Comparison of ENCODE assay signal across 8 cellular contexts in the genomic region with DNA sequence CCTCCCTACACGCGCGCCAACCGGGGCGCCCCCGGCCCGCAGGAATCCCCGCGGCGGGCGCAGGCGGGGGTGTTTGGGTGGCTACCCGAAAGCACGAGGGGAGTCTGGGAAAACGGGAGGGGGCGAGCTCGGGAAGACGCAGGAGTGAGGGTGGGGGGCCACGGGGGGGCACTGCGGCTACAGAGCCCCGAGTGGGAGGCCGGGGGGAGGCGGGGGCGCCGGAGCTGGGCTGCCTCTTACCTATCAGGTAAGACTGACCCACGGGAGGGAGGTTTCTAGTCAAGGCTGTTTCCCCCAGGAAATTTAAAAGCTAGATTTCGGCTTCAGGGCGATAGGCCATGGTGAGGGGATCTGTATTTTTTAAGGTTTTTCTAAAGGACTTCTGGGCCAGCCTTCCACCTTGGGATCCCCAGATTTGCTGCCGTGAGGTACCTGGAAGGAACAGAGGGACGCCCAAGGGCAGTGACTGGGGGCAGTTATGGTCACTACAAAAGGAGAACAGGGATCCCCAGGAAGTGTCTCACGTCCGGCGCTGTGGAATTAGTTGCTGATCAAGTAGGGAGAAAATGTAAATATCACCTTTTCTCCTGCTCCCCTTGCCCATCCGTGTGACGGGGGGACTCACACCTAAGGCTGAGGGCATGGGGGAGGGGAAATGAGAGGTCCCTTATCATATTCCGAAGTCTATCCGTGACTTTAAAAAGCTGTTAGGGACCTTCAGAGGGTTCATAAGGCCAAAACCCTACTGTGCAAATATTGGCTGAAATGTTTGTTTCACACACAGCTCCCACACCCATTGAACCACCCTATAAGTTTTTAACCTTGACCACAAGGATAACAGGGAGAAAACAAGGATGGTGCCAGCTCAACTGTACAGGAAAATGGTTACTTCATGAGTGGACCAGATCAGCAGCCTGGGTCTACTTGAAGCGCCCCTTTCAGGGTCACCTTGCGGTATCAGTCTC. TPM values are rescaled to one million over a fixed set of nuclear protein-coding genes. Genes with fewer than 3 reads are reported as not detected.
DNase-seq lines count a peak whose midpoint lies in the region; ATAC-seq and TF ChIP-seq lines count a peak whose summit lies in the region.

No MANE protein-coding gene starts in this region.

- POLR2A ChIA-PET in HEK293 (lab: Yijun Ruan, JAX) = interaction anchor here (1.2 to 2.0 kb wide), 3 partner anchors 113 to 685 kb away, joined by 3 to 4 read pairs (median 3); no protein-coding TSS in a partner anchor

- H3K9me3 ChIP-seq in HEK293 (ENCODE audit: control insufficient read depth, insufficient read depth, low read depth, low read length) (no peaks in the 10 kb centered on the region), cardiac muscle cell (ENCODE audit: low read depth) (no peaks in the 10 kb centered on the region)

- ATAC-seq in GM21528 (IDR thresholded peaks at IDR 0.05; ENCODE audit: low FRiP score, unreplicated experiment) (no peak), GM21515 (IDR thresholded peaks at IDR 0.05; ENCODE audit: unreplicated experiment) (no peak)

- H3K4me1 ChIP-seq in HEK293 (ENCODE audit: control insufficient read depth, insufficient read depth, low read length) (peaks cover 1% of the 10 kb centered on the region; the same call in 1 of the 2 replicates), cardiac muscle cell (ENCODE audit: low read depth) (peaks cover 10% of the 10 kb centered on the region)

- TF ChIP-seq CTCF in AG09309 (IDR thresholded peaks at IDR 0.05; ENCODE audit: control insufficient read depth, insufficient read depth, low read depth, low read length, missing control alignments) = no peak
- TF ChIP-seq CTCF in HEK293 (tag by site-specific recombination; IDR thresholded peaks at IDR 0.05) = no peak
- TF ChIP-seq CTCF in cardiac muscle cell (IDR thresholded peaks at IDR 0.05; ENCODE audit: low read depth, low read length) = no peak

- CTCF ChIA-PET in HEK293 (lab: Yijun Ruan, JAX) = interaction anchor here (0.6 to 1.8 kb wide), 16 partner anchors 19 to 1131 kb away, joined by 3 to 9 read pairs (median 4); no protein-coding TSS in a partner anchor

- DNase-seq in AG09309 (ENCODE audit: low read depth) = no peak
- DNase-seq in activated T-cell treated with anti-CD3 and anti-CD28 coated beads, Interleukin-2, amount 50 U/mL, for 48 hours = peak; percentile 41 to 42
- DNase-seq in cardiac muscle cell (ENCODE audit: low read depth in 1 of 2, low spot score in 1 of 2) = no peak
- peak in 7 of 10 donors; percentile 31 to 88 (median 41) for DNase-seq in posterior cingulate gyrus
- no peak for DNase-seq in COLO829 (ENCODE audit: low spot score)

- H3K27me3 ChIP-seq in cardiac muscle cell = no peaks in the 10 kb centered on the region

- H3K36me3 ChIP-seq in HEK293 (ENCODE audit: control insufficient read depth in 2 of 2, insufficient read depth in 1 of 2, low read length in 2 of 2) (peaks cover 0 to 30% of the 10 kb centered on the region in 2 experiments; a peak in 1 of 3 replicates), cardiac muscle cell (no peaks in the 10 kb centered on the region)

- H3K27ac ChIP-seq in HEK293 (ENCODE audit: extremely low read depth, low read depth, low read length) (peak overlapping the region; percentile 97; the same call in 1 of the 2 replicates), cardiac muscle cell (peak overlapping the region; percentile 65)

- peak overlapping the region; percentile 85 for H3K4me3 ChIP-seq in AG09309 (ENCODE audit: control insufficient read depth, low read depth, low read length)
- H3K4me3 ChIP-seq in HEK293 (ENCODE audit: low read depth, low read length) = peak overlapping the region; percentile 69
- peak overlapping the region; percentile 92 for H3K4me3 ChIP-seq in cardiac muscle cell

- intact Hi-C loops in posterior cingulate gyrus (cut with DNase I) = loop anchor here (2.0 to 5.0 kb wide), 2 partner anchors 908 to 1131 kb away; no protein-coding TSS in a partner anchor

TF ChIP-seq in HEK293, 187 proteins besides CTCF, POLR2A, EP300 and RAD21:
- TF ChIP-seq KLF7 (tag by site-specific recombination; IDR thresholded peaks at IDR 0.05; ENCODE audit: borderline replicate concordance) (no peak), ZBTB21 (tag by site-specific recombination; IDR thresholded peaks at IDR 0.05) (no peak), ZNF146 (tag by site-specific recombination; IDR thresholded peaks at IDR 0.05) (no peak), ZXDB (tag by site-specific recombination; IDR thresholded peaks at IDR 0.05) (no peak), ZNF626 (tag by site-specific recombination; IDR thresholded peaks at IDR 0.05) (no peak), ZIC2 (tag by site-specific recombination; IDR thresholded peaks at IDR 0.05) (peak; percentile 23; the same call in 1 of the 2 replicates), ZNF514 (tag by site-specific recombination; IDR thresholded peaks at IDR 0.05) (no peak), EGR2 (tag by site-specific recombination; IDR thresholded peaks at IDR 0.05; ENCODE audit: low read depth) (no peak)
- TF ChIP-seq, protein P1, sequence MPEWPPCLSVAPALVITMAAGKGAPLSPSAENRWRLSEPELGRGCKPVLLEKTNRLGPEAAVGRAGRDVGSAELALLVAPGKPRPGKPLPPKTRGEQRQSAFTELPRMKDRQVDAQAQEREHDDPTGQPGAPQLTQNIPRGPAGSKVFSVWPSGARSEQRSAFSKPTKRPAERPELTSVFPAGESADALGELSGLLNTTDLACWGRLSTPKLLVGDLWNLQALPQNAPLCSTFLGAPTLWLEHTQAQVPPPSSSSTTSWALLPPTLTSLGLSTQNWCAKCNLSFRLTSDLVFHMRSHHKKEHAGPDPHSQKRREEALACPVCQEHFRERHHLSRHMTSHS (tag by site-specific recombination; IDR thresholded peaks at IDR 0.05) = no peak
TF ChIP-seq in HEK293: peak in this region for 1.

RNA-seq across cellular contexts. Expression of a gene that starts 0.6 kb away (rescaled TPM):
- total RNA-seq in cardiac muscle cell = 18.5 and 40.4 TPM in 2 replicates
- polyA plus RNA-seq in cardiac muscle cell = 4.1 and 11.5 TPM in 2 replicates

RNA-seq across cellular contexts. Expression of a gene that starts 35.6 kb away (rescaled TPM):
- 3.6 and 6.3 TPM in 2 replicates for total RNA-seq in cardiac muscle cell
- polyA plus RNA-seq in cardiac muscle cell = 12.9 and 17.8 TPM in 2 replicates

Comparison
In these comparisons a context has a peak if more than half of its experiments do, and no peak if none do; other contexts are left out.
1. DNase-seq: peak in activated T-cell treated with anti-CD3 and anti-CD28 coated beads, Interleukin-2, amount 50 U/mL, for 48 hours (2 of 2) and posterior cingulate gyrus (7 of 10); none in AG09309 (single experiment), cardiac muscle cell (0 of 2) and COLO829 (single experiment).
2. Peak in every context shown above with its lines, with median percentiles within 50 percentile points of each other: H3K4me3 ChIP-seq.